In the genomic region with DNA sequence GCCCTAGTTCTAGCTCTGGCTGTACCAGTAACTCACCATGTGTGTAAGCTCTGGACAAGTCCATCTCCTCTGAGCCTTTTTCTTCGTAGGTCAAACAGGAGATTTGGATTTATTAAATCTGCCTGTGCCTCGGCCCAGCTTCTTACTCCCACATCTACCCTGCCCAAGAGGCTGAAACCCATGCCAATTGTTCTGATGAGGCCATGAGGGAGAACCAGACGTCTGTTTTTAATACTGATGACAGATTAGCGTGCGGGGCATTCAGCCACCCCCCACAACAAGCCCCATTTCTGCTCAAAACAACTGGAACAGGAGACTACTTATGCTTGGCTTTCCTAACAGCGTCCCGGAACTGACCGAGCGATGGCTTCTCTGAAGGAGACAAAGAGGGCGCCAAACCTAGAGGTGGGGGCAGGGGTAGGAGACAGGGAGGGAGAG, we compare ENCODE assay signal across 25 cellular contexts.
DNase-seq lines count a peak whose midpoint lies in the region; ATAC-seq and TF ChIP-seq lines count a peak whose summit lies in the region.
"Had no signal": no experiment of that assay in that cellular context is flagged by ENCODE, and none has a peak within 500 bp of the region (broad histone marks: within the 10 kb centered on the region; RNA-seq: fewer than 3 reads in every experiment).

No MANE protein-coding gene starts in this region.

- H3K36me3 Mint-ChIP-seq in T-helper 17 cell (ENCODE audit: low read depth) = peaks cover 6% of the 10 kb centered on the region

- no peak overlapping the region for H2BK5ac ChIP-seq in mesenchymal stem cell (ENCODE audit: low read depth, low read length, poor library complexity, severe bottlenecking)

- H3K27ac Mint-ChIP-seq in T-helper 17 cell = no peak overlapping the region
- H3K27ac Mint-ChIP-seq: activated CD8-positive, alpha-beta T cell treated with anti-CD3 and anti-CD28 coated beads for 36 hours; B cell; type B pancreatic cell had no signal

- no peak for ATAC-seq in T-helper 17 cell
- no peak for ATAC-seq in GM19351 (IDR thresholded peaks at IDR 0.05; ENCODE audit: unreplicated experiment)
- ATAC-seq: activated CD8-positive, alpha-beta T cell treated with anti-CD3 and anti-CD28 coated beads for 36 hours had no signal

- H3K4me3 ChIP-seq in WERI-Rb-1 (ENCODE audit: low read depth, low read length) = no peak overlapping the region
- H3K4me3 ChIP-seq in mesenchymal stem cell (ENCODE audit: insufficient read depth in 1 of 2, low read depth in 1 of 2, low read length in 2 of 2) = peak overlapping the region in 1 of 2 experiments; percentile 21
- H3K4me3 ChIP-seq in thyroid gland (replicated peaks in 1 of 3) = no peak overlapping the region
- H3K4me3 ChIP-seq: adrenal gland, Peyer's patch, SK-N-MC had no signal

- H3K27me3 Mint-ChIP-seq in T-helper 17 cell = no peaks in the 10 kb centered on the region
- H3K27me3 Mint-ChIP-seq: activated CD8-positive, alpha-beta T cell treated with anti-CD3 and anti-CD28 coated beads for 36 hours; B cell had no signal

- H3K4ac ChIP-seq in mesenchymal stem cell (ENCODE audit: low read depth in 1 of 2, low read length in 2 of 2) = no peak overlapping the region

- H2BK12ac ChIP-seq in mesenchymal stem cell (ENCODE audit: low read length in 2 of 2) = no peak overlapping the region

- no peak overlapping the region for H2BK15ac ChIP-seq in mesenchymal stem cell (ENCODE audit: low read depth, poor library complexity, severe bottlenecking)

- H3K27me3 ChIP-seq in WERI-Rb-1 (ENCODE audit: insufficient read depth, low read depth, severe bottlenecking) = no peaks in the 10 kb centered on the region
- H3K27me3 ChIP-seq in mesenchymal stem cell (ENCODE audit: control insufficient read depth in 1 of 2, insufficient read depth in 1 of 2, low read length in 2 of 2) = no peaks in the 10 kb centered on the region
- no peaks in the 10 kb centered on the region for H3K27me3 ChIP-seq in thyroid gland
- H3K27me3 ChIP-seq: adrenal gland, Peyer's patch had no signal

- H3K4me2 ChIP-seq in mesenchymal stem cell (ENCODE audit: low read length, poor library complexity, severe bottlenecking) = no peak overlapping the region

- no peak for TF ChIP-seq CTCF in WERI-Rb-1 (IDR thresholded peaks at IDR 0.05; ENCODE audit: low read depth, low read length)
- TF ChIP-seq CTCF in thyroid gland (IDR thresholded peaks at IDR 0.05) = no peak

- no peak overlapping the region for H2BK120ac ChIP-seq in mesenchymal stem cell (ENCODE audit: low read depth, low read length)

- H3K9me3 ChIP-seq in WERI-Rb-1 (ENCODE audit: severe bottlenecking) (peaks cover 4% of the 10 kb centered on the region), mesenchymal stem cell (ENCODE audit: control insufficient read depth, low read length) (no peaks in the 10 kb centered on the region), thyroid gland (no peaks in the 10 kb centered on the region), T-helper 17 cell (ENCODE audit: control insufficient read depth, low read length, poor library complexity, severe bottlenecking) (no peaks in the 10 kb centered on the region)
- H3K9me3 ChIP-seq: adrenal gland, Peyer's patch had no signal

- H3K4me1 Mint-ChIP-seq in T-helper 17 cell = no peaks in the 10 kb centered on the region
- H3K4me1 Mint-ChIP-seq: B cell had no signal

- no peak overlapping the region for H3K23ac ChIP-seq in mesenchymal stem cell (ENCODE audit: low read length in 2 of 2)

- H2AFZ ChIP-seq in mesenchymal stem cell (ENCODE audit: low read depth, low read length) = no peak overlapping the region

- 89% methylated on average over 10 of the region's 10 CpGs for WGBS in mesenchymal stem cell
- 66 to 67% methylated on average over 10 of the region's 10 CpGs for WGBS in thyroid gland, 2 donors

- no peaks in the 10 kb centered on the region for H3K79me1 ChIP-seq in mesenchymal stem cell (replicated peaks; ENCODE audit: low read length, poor library complexity, severe bottlenecking)

- H3K36me3 ChIP-seq in WERI-Rb-1 (peaks cover 22% of the 10 kb centered on the region), mesenchymal stem cell (ENCODE audit: control insufficient read depth in 1 of 2, insufficient read depth in 2 of 2, low read depth in 1 of 2, low read length in 2 of 2) (peaks cover 0 to 5% of the 10 kb centered on the region in 2 experiments), thyroid gland (no peaks in the 10 kb centered on the region)
- H3K36me3 ChIP-seq: adrenal gland, Peyer's patch had no signal

- no peak for TF ChIP-seq POLR2A in thyroid gland (IDR thresholded peaks at IDR 0.05)

- no peak overlapping the region for H3K4me3 Mint-ChIP-seq in T-helper 17 cell
- H3K4me3 Mint-ChIP-seq: activated CD8-positive, alpha-beta T cell treated with anti-CD3 and anti-CD28 coated beads for 36 hours; B cell; type B pancreatic cell had no signal

- DNase-seq in WERI-Rb-1 = no peak
- DNase-seq in fibroblast of the conjunctiva (ENCODE audit: low read depth) = peak; percentile 32
- no peak for DNase-seq in mesenchymal stem cell
- peak; percentile 3 to 7 for DNase-seq in thyroid gland
- no peak for DNase-seq in T-helper 17 cell
- DNase-seq in SIG-M5 (lab: John Stamatoyannopoulos, UW) = no peak
- no peak for DNase-seq in GOT3 (lab: John Stamatoyannopoulos, UW)
- DNase-seq: activated CD4-positive, CD25-positive, alpha-beta regulatory T cell; activated CD8-positive, alpha-beta T cell treated with anti-CD3 and anti-CD28 coated beads for 36 hours; activated gamma-delta T cell treated with Interleukin-2 at 50 U/mL for 16 hours; adrenal gland; COR-L47; erythroblast; NCI-H1092 treated with DMSO at 0.1 percent for 48 hours; NCI-H2081; NCI-H446 treated with DMSO at 0.1 percent for 48 hours; NK-92 treated with Interleukin-12 subunit alpha and Interleukin-12 subunit beta, amount 100 ng/mL, for 24 hours; Peyer's patch; stimulated activated CD4-positive, alpha-beta T cell treated with anti-CD3 and anti-CD28 coated beads, Interleukin-2, amount 100 ng/mL, for 24 hours; stimulated activated naive CD4-positive, alpha-beta T cell treated with Interleukin-2 at 50 U/mL for 16 hours; T-helper 9 cell had no signal

- H4K91ac ChIP-seq in mesenchymal stem cell (ENCODE audit: low read length) = no peak overlapping the region

- H2AK5ac ChIP-seq in mesenchymal stem cell (ENCODE audit: low read length, severe bottlenecking) = no peak overlapping the region

- no peaks in the 10 kb centered on the region for H3K4me1 ChIP-seq in mesenchymal stem cell (ENCODE audit: control insufficient read depth, insufficient read depth, low read depth, low read length)
- H3K4me1 ChIP-seq in thyroid gland = no peaks in the 10 kb centered on the region
- H3K4me1 ChIP-seq: adrenal gland, Peyer's patch had no signal

- H3K9ac ChIP-seq in mesenchymal stem cell (ENCODE audit: low read length) = peak overlapping the region; percentile 55

- H4K8ac ChIP-seq in mesenchymal stem cell (ENCODE audit: low read length) = no peak overlapping the region

- no peak overlapping the region for H3K14ac ChIP-seq in mesenchymal stem cell (ENCODE audit: low read length in 2 of 2)

- H3K27ac ChIP-seq in WERI-Rb-1 (peak overlapping the region; percentile 40), mesenchymal stem cell (ENCODE audit: low read length, poor library complexity, severe bottlenecking) (no peak overlapping the region), thyroid gland (no peak overlapping the region)
- H3K27ac ChIP-seq: adrenal gland, Peyer's patch, SK-N-MC had no signal

- H3K18ac ChIP-seq in mesenchymal stem cell (ENCODE audit: low read depth in 1 of 2, low read length in 2 of 2) = no peak overlapping the region

- intact Hi-C loops in thyroid gland (cut with DNase I) = no loop called here

Comparison
In these comparisons a context has a peak if more than half of its experiments do, and no peak if none do; other contexts are left out.
1. DNase-seq: peak in fibroblast of the conjunctiva (single experiment) and thyroid gland (2 of 2); none in WERI-Rb-1 (single experiment), mesenchymal stem cell (single experiment), T-helper 17 cell (0 of 3), SIG-M5 (single experiment) and GOT3 (single experiment).